In genomic region chr5:122721127-122721526, GRCh38 we compare ENCODE assay signal across 2 cellular contexts.
TF ChIP-seq lines count a peak whose summit lies in the region.

No MANE protein-coding gene starts in this region.

TF ChIP-seq in HEK293, 187 proteins besides CTCF, POLR2A, EP300 and RAD21 (continued from another document):
- no peak for TF ChIP-seq ZBTB49 (tag by site-specific recombination; IDR thresholded peaks at IDR 0.05; ENCODE audit: low read depth)
- TF ChIP-seq ZNF335 (tag by site-specific recombination; conservative IDR thresholded peaks at IDR 0.05): no peak
- no peak for TF ChIP-seq OSR2 (tag by site-specific recombination; IDR thresholded peaks at IDR 0.05)
- TF ChIP-seq ZNF544 (tag by site-specific recombination; IDR thresholded peaks at IDR 0.05): no peak
- no peak for TF ChIP-seq PRDM6 (tag by site-specific recombination; IDR thresholded peaks at IDR 0.05)
- TF ChIP-seq ZNF514 (tag by site-specific recombination; IDR thresholded peaks at IDR 0.05): no peak
- TF ChIP-seq ZNF366 (tag by site-specific recombination; conservative IDR thresholded peaks at IDR 0.05): peak; percentile 89
TF ChIP-seq in HEK293: peak in this region for 1.

TF ChIP-seq in K562, 482 proteins besides CTCF, POLR2A, EP300 and RAD21:
- TF ChIP-seq ZHX1 (conservative IDR thresholded peaks at IDR 0.05; ENCODE audit: low read length) (no peak), ZNF384 (IDR thresholded peaks at IDR 0.05; ENCODE audit: low read depth, low read length) (no peak), ZNF512 (tag; IDR thresholded peaks at IDR 0.05) (peak; percentile 56; the same call in 1 of the 2 replicates), MTA2 (IDR thresholded peaks at IDR 0.05; ENCODE audit: low read depth) (no peak)
